1 cellular context compared by ENCODE assay signal in the genomic region with DNA sequence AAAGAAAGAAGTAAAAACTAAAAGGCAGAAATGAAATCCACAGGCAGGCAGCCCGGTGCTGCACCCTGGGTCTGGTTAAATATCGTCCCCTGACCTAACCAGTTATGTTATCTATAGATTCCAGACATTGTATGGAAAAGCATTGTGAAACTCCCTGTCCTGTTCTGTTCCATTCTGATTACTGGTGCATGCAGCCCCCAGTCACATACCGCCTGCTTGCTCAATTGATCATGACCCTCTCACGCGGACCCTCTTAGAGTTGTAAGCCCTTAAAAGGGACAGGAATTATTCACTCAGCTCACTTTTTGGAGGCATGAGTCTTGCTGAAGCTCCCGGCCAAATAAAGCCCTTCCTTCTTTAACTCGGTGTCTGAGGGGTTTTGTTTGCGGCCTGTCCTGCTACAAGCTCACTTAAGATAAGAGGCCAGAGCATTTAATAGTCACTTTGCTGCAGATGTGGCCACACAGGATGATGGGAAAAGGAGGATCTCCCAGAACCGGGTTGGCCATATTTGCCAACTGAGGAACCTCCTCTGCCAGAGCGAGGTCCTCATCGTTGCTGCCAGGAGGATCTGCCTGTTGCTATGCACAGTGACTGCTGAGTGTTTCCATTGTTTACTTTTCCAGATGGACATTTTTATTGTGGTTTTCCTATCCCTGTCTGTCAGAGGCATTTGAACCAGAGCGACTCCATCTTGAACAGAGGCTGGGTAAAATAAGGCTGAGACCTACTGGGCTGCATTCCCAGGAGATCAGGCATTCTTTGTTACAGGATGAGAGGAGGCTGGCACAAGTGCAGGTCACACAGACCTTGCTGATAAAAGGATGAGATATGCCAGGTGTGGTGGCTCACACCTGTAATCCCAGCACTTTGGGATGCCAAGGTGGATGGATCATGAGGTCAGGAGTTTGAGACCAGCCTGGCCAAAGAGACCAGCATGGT.
A peak's percentile ranks its signal among the peaks of the same experiment; 100 is the strongest.
TF ChIP-seq lines count a peak whose summit lies in the region.

No MANE protein-coding gene starts in this region.

TF ChIP-seq in K562, 482 proteins besides CTCF, POLR2A, EP300 and RAD21 (continued from another document and continues in another):
- TF ChIP-seq, protein P1, sequence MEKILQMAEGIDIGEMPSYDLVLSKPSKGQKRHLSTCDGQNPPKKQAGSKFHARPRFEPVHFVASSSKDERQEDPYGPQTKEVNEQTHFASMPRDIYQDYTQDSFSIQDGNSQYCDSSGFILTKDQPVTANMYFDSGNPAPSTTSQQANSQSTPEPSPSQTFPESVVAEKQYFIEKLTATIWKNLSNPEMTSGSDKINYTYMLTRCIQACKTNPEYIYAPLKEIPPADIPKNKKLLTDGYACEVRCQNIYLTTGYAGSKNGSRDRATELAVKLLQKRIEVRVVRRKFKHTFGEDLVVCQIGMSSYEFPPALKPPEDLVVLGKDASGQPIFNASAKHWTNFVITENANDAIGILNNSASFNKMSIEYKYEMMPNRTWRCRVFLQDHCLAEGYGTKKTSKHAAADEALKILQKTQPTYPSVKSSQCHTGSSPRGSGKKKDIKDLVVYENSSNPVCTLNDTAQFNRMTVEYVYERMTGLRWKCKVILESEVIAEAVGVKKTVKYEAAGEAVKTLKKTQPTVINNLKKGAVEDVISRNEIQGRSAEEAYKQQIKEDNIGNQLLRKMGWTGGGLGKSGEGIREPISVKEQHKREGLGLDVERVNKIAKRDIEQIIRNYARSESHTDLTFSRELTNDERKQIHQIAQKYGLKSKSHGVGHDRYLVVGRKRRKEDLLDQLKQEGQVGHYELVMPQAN (IDR thresholded peaks at IDR 0.05; ENCODE audit: borderline replicate concordance) = no peak
- TF ChIP-seq KLF1 (tag; IDR thresholded peaks at IDR 0.05) = peak; percentile 78; the same call in 1 of the 2 replicates
- TF ChIP-seq, protein P2, sequence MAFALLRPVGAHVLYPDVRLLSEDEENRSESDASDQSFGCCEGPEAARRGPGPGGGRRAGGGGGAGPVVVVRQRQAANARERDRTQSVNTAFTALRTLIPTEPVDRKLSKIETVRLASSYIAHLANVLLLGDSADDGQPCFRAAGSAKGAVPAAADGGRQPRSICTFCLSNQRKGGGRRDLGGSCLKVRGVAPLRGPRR (CRISPR knock-in tag; IDR thresholded peaks at IDR 0.05) = peak; percentile 98
- no peak for TF ChIP-seq NFYB (IDR thresholded peaks at IDR 0.05; ENCODE audit: extremely low read depth, insufficient read length)
- TF ChIP-seq HNRNPL (IDR thresholded peaks at IDR 0.05; ENCODE audit: low read depth, low read length) = no peak
- TF ChIP-seq SMARCC2 (IDR thresholded peaks at IDR 0.05; ENCODE audit: low read depth) = peak; percentile 92
- no peak for TF ChIP-seq ZNF12 (CRISPR knock-in tag; IDR thresholded peaks at IDR 0.05)
- TF ChIP-seq CREB1 (IDR thresholded peaks at IDR 0.05) = no peak; the same call in 1 of the 2 replicates
- no peak; the same call in 1 of the 2 replicates for TF ChIP-seq CREB1 (CRISPR knock-in tag; IDR thresholded peaks at IDR 0.05)
- peak; percentile 68 for TF ChIP-seq ZNF316 (IDR thresholded peaks at IDR 0.05)
- no peak for TF ChIP-seq SREBF2 (CRISPR knock-in tag; IDR thresholded peaks at IDR 0.05)
- no peak for TF ChIP-seq SUPT5H (IDR thresholded peaks at IDR 0.05)
- TF ChIP-seq, protein P3, sequence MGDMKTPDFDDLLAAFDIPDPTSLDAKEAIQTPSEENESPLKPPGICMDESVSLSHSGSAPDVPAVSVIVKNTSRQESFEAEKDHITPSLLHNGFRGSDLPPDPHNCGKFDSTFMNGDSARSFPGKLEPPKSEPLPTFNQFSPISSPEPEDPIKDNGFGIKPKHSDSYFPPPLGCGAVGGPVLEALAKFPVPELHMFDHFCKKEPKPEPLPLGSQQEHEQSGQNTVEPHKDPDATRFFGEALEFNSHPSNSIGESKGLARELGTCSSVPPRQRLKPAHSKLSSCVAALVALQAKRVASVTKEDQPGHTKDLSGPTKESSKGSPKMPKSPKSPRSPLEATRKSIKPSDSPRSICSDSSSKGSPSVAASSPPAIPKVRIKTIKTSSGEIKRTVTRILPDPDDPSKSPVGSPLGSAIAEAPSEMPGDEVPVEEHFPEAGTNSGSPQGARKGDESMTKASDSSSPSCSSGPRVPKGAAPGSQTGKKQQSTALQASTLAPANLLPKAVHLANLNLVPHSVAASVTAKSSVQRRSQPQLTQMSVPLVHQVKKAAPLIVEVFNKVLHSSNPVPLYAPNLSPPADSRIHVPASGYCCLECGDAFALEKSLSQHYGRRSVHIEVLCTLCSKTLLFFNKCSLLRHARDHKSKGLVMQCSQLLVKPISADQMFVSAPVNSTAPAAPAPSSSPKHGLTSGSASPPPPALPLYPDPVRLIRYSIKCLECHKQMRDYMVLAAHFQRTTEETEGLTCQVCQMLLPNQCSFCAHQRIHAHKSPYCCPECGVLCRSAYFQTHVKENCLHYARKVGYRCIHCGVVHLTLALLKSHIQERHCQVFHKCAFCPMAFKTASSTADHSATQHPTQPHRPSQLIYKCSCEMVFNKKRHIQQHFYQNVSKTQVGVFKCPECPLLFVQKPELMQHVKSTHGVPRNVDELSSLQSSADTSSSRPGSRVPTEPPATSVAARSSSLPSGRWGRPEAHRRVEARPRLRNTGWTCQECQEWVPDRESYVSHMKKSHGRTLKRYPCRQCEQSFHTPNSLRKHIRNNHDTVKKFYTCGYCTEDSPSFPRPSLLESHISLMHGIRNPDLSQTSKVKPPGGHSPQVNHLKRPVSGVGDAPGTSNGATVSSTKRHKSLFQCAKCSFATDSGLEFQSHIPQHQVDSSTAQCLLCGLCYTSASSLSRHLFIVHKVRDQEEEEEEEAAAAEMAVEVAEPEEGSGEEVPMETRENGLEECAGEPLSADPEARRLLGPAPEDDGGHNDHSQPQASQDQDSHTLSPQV (IDR thresholded peaks at IDR 0.05) = peak; percentile 100
- no peak for TF ChIP-seq FOXP1 (CRISPR knock-in tag; IDR thresholded peaks at IDR 0.05)
- TF ChIP-seq CBFA2T3 (IDR thresholded peaks at IDR 0.05) = peak; percentile 97
- peak; percentile 92 for TF ChIP-seq ZNF561 (CRISPR knock-in tag; conservative IDR thresholded peaks at IDR 0.05)
- TF ChIP-seq SIN3A (IDR thresholded peaks at IDR 0.05; ENCODE audit: borderline replicate concordance in 2 of 2, control insufficient read depth in 1 of 2, low read depth in 2 of 2, low read length in 2 of 2) = no peak
- no peak for TF ChIP-seq ATF1 (CRISPR knock-in tag; IDR thresholded peaks at IDR 0.05)
- TF ChIP-seq ATF1 (tag; IDR thresholded peaks at IDR 0.05) = peak; percentile 53; the same call in 1 of the 2 replicates
- 0 out of 2 replicates have a peak, but pooled peaks have one; percentile 57 for TF ChIP-seq ZNF77 (CRISPR knock-in tag; IDR thresholded peaks at IDR 0.05)
- TF ChIP-seq, protein P4, sequence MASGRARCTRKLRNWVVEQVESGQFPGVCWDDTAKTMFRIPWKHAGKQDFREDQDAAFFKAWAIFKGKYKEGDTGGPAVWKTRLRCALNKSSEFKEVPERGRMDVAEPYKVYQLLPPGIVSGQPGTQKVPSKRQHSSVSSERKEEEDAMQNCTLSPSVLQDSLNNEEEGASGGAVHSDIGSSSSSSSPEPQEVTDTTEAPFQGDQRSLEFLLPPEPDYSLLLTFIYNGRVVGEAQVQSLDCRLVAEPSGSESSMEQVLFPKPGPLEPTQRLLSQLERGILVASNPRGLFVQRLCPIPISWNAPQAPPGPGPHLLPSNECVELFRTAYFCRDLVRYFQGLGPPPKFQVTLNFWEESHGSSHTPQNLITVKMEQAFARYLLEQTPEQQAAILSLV (tag; IDR thresholded peaks at IDR 0.05) = peak; percentile 100
- no peak for TF ChIP-seq SMC3 (conservative IDR thresholded peaks at IDR 0.05; ENCODE audit: insufficient read depth, low read depth, low read length)
- TF ChIP-seq, protein P5, sequence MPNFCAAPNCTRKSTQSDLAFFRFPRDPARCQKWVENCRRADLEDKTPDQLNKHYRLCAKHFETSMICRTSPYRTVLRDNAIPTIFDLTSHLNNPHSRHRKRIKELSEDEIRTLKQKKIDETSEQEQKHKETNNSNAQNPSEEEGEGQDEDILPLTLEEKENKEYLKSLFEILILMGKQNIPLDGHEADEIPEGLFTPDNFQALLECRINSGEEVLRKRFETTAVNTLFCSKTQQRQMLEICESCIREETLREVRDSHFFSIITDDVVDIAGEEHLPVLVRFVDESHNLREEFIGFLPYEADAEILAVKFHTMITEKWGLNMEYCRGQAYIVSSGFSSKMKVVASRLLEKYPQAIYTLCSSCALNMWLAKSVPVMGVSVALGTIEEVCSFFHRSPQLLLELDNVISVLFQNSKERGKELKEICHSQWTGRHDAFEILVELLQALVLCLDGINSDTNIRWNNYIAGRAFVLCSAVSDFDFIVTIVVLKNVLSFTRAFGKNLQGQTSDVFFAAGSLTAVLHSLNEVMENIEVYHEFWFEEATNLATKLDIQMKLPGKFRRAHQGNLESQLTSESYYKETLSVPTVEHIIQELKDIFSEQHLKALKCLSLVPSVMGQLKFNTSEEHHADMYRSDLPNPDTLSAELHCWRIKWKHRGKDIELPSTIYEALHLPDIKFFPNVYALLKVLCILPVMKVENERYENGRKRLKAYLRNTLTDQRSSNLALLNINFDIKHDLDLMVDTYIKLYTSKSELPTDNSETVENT (CRISPR knock-in tag; IDR thresholded peaks at IDR 0.05) = no peak
- TF ChIP-seq, protein P6, sequence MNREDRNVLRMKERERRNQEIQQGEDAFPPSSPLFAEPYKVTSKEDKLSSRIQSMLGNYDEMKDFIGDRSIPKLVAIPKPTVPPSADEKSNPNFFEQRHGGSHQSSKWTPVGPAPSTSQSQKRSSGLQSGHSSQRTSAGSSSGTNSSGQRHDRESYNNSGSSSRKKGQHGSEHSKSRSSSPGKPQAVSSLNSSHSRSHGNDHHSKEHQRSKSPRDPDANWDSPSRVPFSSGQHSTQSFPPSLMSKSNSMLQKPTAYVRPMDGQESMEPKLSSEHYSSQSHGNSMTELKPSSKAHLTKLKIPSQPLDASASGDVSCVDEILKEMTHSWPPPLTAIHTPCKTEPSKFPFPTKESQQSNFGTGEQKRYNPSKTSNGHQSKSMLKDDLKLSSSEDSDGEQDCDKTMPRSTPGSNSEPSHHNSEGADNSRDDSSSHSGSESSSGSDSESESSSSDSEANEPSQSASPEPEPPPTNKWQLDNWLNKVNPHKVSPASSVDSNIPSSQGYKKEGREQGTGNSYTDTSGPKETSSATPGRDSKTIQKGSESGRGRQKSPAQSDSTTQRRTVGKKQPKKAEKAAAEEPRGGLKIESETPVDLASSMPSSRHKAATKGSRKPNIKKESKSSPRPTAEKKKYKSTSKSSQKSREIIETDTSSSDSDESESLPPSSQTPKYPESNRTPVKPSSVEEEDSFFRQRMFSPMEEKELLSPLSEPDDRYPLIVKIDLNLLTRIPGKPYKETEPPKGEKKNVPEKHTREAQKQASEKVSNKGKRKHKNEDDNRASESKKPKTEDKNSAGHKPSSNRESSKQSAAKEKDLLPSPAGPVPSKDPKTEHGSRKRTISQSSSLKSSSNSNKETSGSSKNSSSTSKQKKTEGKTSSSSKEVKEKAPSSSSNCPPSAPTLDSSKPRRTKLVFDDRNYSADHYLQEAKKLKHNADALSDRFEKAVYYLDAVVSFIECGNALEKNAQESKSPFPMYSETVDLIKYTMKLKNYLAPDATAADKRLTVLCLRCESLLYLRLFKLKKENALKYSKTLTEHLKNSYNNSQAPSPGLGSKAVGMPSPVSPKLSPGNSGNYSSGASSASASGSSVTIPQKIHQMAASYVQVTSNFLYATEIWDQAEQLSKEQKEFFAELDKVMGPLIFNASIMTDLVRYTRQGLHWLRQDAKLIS (CRISPR knock-in tag; IDR thresholded peaks at IDR 0.05) = peak; percentile 89
- no peak for TF ChIP-seq PRPF4 (IDR thresholded peaks at IDR 0.05; ENCODE audit: insufficient read depth, low read depth, low read length, poor library complexity, severe bottlenecking)
- no peak for TF ChIP-seq TCF7L2 (IDR thresholded peaks at IDR 0.05; ENCODE audit: low read depth, low read length)
- peak; percentile 90 for TF ChIP-seq SMARCE1 (IDR thresholded peaks at IDR 0.05)
- TF ChIP-seq NFRKB (IDR thresholded peaks at IDR 0.05; ENCODE audit: low read depth) = peak; percentile 85; the same call in 1 of the 2 replicates
- no peak for TF ChIP-seq MCM3 (IDR thresholded peaks at IDR 0.05)
- no peak for TF ChIP-seq BHLHE40 (IDR thresholded peaks at IDR 0.05; ENCODE audit: low read length)
- TF ChIP-seq SIRT6 (IDR thresholded peaks at IDR 0.05; ENCODE audit: low read depth, low read length) = no peak
- TF ChIP-seq RBBP5 (IDR thresholded peaks at IDR 0.05; ENCODE audit: borderline replicate concordance, insufficient read depth, low read length, poor library complexity, severe bottlenecking) = no peak
- TF ChIP-seq, protein P7, sequence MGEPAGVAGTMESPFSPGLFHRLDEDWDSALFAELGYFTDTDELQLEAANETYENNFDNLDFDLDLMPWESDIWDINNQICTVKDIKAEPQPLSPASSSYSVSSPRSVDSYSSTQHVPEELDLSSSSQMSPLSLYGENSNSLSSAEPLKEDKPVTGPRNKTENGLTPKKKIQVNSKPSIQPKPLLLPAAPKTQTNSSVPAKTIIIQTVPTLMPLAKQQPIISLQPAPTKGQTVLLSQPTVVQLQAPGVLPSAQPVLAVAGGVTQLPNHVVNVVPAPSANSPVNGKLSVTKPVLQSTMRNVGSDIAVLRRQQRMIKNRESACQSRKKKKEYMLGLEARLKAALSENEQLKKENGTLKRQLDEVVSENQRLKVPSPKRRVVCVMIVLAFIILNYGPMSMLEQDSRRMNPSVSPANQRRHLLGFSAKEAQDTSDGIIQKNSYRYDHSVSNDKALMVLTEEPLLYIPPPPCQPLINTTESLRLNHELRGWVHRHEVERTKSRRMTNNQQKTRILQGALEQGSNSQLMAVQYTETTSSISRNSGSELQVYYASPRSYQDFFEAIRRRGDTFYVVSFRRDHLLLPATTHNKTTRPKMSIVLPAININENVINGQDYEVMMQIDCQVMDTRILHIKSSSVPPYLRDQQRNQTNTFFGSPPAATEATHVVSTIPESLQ (CRISPR knock-in tag; IDR thresholded peaks at IDR 0.05) = no peak
- TF ChIP-seq SNRNP70 (optimal IDR thresholded peaks at IDR 0.05; ENCODE audit: low read depth, low read length) = no peak
- no peak for TF ChIP-seq MAFK (IDR thresholded peaks at IDR 0.05; ENCODE audit: low read length)
- 0 out of 4 replicates have a peak, but pooled peaks of 1 of the 2 experiments have one; percentile 35 for TF ChIP-seq HDAC1 (IDR thresholded peaks at IDR 0.05)
- peak; percentile 95 for TF ChIP-seq ZNF212 (CRISPR knock-in tag; IDR thresholded peaks at IDR 0.05)
- TF ChIP-seq GABPB1 (CRISPR knock-in tag; IDR thresholded peaks at IDR 0.05) = no peak
- no peak for TF ChIP-seq ZNF184 (CRISPR knock-in tag; IDR thresholded peaks at IDR 0.05)
- TF ChIP-seq, protein P8, sequence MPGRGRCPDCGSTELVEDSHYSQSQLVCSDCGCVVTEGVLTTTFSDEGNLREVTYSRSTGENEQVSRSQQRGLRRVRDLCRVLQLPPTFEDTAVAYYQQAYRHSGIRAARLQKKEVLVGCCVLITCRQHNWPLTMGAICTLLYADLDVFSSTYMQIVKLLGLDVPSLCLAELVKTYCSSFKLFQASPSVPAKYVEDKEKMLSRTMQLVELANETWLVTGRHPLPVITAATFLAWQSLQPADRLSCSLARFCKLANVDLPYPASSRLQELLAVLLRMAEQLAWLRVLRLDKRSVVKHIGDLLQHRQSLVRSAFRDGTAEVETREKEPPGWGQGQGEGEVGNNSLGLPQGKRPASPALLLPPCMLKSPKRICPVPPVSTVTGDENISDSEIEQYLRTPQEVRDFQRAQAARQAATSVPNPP (IDR thresholded peaks at IDR 0.05; ENCODE audit: borderline replicate concordance, insufficient read depth, insufficient read length) = no peak
- no peak for TF ChIP-seq HMGN3 (IDR thresholded peaks at IDR 0.05; ENCODE audit: borderline replicate concordance, extremely low read depth, insufficient read length, low read depth, low read length)
- peak; percentile 59 for TF ChIP-seq POLR2AphosphoS5 (IDR thresholded peaks at IDR 0.05; ENCODE audit: control insufficient read depth, insufficient read depth, low read depth, low read length)
- TF ChIP-seq ZNF75A (CRISPR knock-in tag; IDR thresholded peaks at IDR 0.05) = peak; percentile 81
- no peak for TF ChIP-seq CBFB (CRISPR knock-in tag; IDR thresholded peaks at IDR 0.05)
- TF ChIP-seq ZBTB7A (IDR thresholded peaks at IDR 0.05; ENCODE audit: borderline replicate concordance, control insufficient read depth, low read depth, low read length) = peak; percentile 70
- peak; percentile 63 for TF ChIP-seq SMARCA5 (IDR thresholded peaks at IDR 0.05)
